Comparison of ENCODE assay signal across 1 cellular context in genomic region chr1:20448626-20449215, GRCh38.
TF ChIP-seq lines count a peak whose summit lies in the region.

No MANE protein-coding gene starts in this region.

TF ChIP-seq in GM23338, 12 proteins besides CTCF, POLR2A, EP300 and RAD21 (continued from another document):
- TF ChIP-seq REST (IDR thresholded peaks at IDR 0.05; ENCODE audit: unreplicated experiment) (no peak), STAT1 (IDR thresholded peaks at IDR 0.05; ENCODE audit: unreplicated experiment) (no peak)
